ENCODE assay signal across 16 cellular contexts in genomic region chr9:96519726-96520125, GRCh38.
"Had no signal": no experiment of that assay in that cellular context is flagged by ENCODE, and none has a peak within 500 bp of the region (broad histone marks: within the 10 kb centered on the region; RNA-seq: fewer than 3 reads in every experiment).

No MANE protein-coding gene starts in this region.

- H2AFZ ChIP-seq: parathyroid adenoma had no signal

- H3K9ac ChIP-seq: parathyroid adenoma had no signal

- DNase-seq: activated CD4-positive, alpha-beta T cell treated with anti-CD3 and anti-CD28 coated beads for 36 hours; activated CD4-positive, alpha-beta T cell treated with anti-CD3 and anti-CD28 coated beads, Interleukin-2, amount 50 U/mL, for 48 hours; activated naive CD4-positive, alpha-beta T cell treated with Interleukin-2 at 50 U/mL for 16 hours; activated naive CD8-positive, alpha-beta T cell treated with anti-CD3 and anti-CD28 coated beads, Interleukin-2, amount 10 ng/mL, durations not matched to agents 7 days and 5 days; central memory CD4-positive, alpha-beta T cell; cortex of kidney; effector CD4-positive, alpha-beta T cell; foreskin keratinocyte; head of caudate nucleus; lower lobe of right lung; natural killer cell; stimulated activated CD4-positive, alpha-beta T cell treated with anti-CD3 and anti-CD28 coated beads, Interleukin-1b, Interleukin-23, amount 100 ng/mL, for 48 hours; stimulated activated CD8-positive, alpha-beta memory T cell treated with anti-CD3 and anti-CD28 coated beads, Interleukin-4, amount 100 ng/mL, for 48 hours; stimulated activated naive CD8-positive, alpha-beta T cell treated with anti-CD3 and anti-CD28 coated beads, Interleukin-15, Interleukin-2, amounts not matched to agents 100 U/mL and 50 U/mL, for 24 hours had no signal

- H3K79me2 ChIP-seq: parathyroid adenoma had no signal

- H3K27ac ChIP-seq: foreskin keratinocyte, lower lobe of right lung, parathyroid adenoma had no signal

- ATAC-seq: activated CD4-positive, alpha-beta T cell treated with anti-CD3 and anti-CD28 coated beads for 36 hours; foreskin keratinocyte; lower lobe of right lung; natural killer cell; stimulated activated naive CD8-positive, alpha-beta T cell treated with anti-CD3 and anti-CD28 coated beads, Interleukin-15, Interleukin-2, amounts not matched to agents 100 U/mL and 50 U/mL, for 24 hours; WTC11 had no signal

- H3K36me3 ChIP-seq: lower lobe of right lung had no signal

- H3K4me1 ChIP-seq: foreskin keratinocyte, parathyroid adenoma had no signal

- H3K9me3 ChIP-seq: lower lobe of right lung had no signal

- H3K4me3 ChIP-seq: lower lobe of right lung had no signal

- H3K27me3 ChIP-seq: foreskin keratinocyte had no signal
